ENCODE assay signal across 24 cellular contexts in the genomic region with DNA sequence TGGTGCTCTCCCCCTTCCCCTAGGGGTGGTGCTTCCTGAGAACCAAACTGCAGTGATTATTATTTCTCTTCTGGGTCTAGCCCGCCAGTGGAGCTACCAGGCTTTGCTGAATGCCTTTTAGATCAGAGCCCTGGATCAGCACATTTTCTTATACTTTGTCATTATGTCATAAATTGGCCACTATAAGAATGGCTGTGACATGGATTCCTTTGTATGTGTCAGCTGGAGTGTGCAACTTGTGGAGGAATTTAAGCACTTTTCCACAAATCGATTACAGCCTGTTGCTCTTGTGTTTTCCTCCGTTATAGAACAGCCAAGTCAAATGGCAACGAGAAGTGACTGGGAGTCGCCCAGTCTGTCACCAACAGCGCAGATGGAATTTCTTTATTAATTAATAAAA.
"Had no signal": no experiment of that assay in that cellular context is flagged by ENCODE, and none has a peak within 500 bp of the region (broad histone marks: within the 10 kb centered on the region; RNA-seq: fewer than 3 reads in every experiment).

No MANE protein-coding gene starts in this region.

- H3K27me3 ChIP-seq: esophagus squamous epithelium, foreskin keratinocyte, pancreas, upper lobe of right lung, vagina had no signal

- H3K27ac ChIP-seq: epithelial cell of prostate, esophagus squamous epithelium, foreskin keratinocyte, left ventricle myocardium inferior, pancreas, tibial artery, upper lobe of right lung, vagina had no signal

- H3K4me3 Mint-ChIP-seq: immature natural killer cell; naive B cell; nephron; stimulated activated effector memory CD8-positive, alpha-beta T cell treated with anti-CD3 and anti-CD28 coated beads, Interleukin-12 subunit alpha, Interleukin-12 subunit beta, amount 100 ng/mL, for 72 hours had no signal

- FAIRE-seq: keratinocyte, pancreas had no signal

- H3K9me3 ChIP-seq: esophagus squamous epithelium, pancreas, upper lobe of right lung, vagina had no signal

- H3K27ac Mint-ChIP-seq: immature natural killer cell; naive B cell; nephron; progenitor cell of endocrine pancreas; stimulated activated effector memory CD8-positive, alpha-beta T cell treated with anti-CD3 and anti-CD28 coated beads, Interleukin-12 subunit alpha, Interleukin-12 subunit beta, amount 100 ng/mL, for 72 hours had no signal

- H3K36me3 ChIP-seq: esophagus squamous epithelium, left ventricle myocardium inferior, pancreas, tibial artery, upper lobe of right lung, vagina had no signal

- H3K4me3 ChIP-seq: esophagus squamous epithelium, left ventricle myocardium inferior, lung, pancreas, smooth muscle cell, tibial artery, upper lobe of right lung, vagina had no signal

- ATAC-seq: foreskin keratinocyte; left cardiac atrium; pancreas; right cardiac atrium; stimulated activated effector memory CD8-positive, alpha-beta T cell treated with anti-CD3 and anti-CD28 coated beads, Interleukin-12 subunit alpha, Interleukin-12 subunit beta, amount 100 ng/mL, for 72 hours; stimulated activated naive CD8-positive, alpha-beta T cell treated with anti-CD3 and anti-CD28 coated beads, Interleukin-15, Interleukin-2, amounts not matched to agents 100 U/mL and 50 U/mL, for 24 hours; upper lobe of right lung had no signal

- H3K36me3 Mint-ChIP-seq: immature natural killer cell; naive B cell; stimulated activated effector memory CD8-positive, alpha-beta T cell treated with anti-CD3 and anti-CD28 coated beads, Interleukin-12 subunit alpha, Interleukin-12 subunit beta, amount 100 ng/mL, for 72 hours had no signal

- H3K4me2 ChIP-seq: smooth muscle cell had no signal

- H3K4me1 ChIP-seq: esophagus squamous epithelium, left ventricle myocardium inferior, pancreas, tibial artery, upper lobe of right lung, vagina had no signal

- H3K27me3 Mint-ChIP-seq: progenitor cell of endocrine pancreas had no signal

- H3K4me1 Mint-ChIP-seq: immature natural killer cell; naive B cell; stimulated activated effector memory CD8-positive, alpha-beta T cell treated with anti-CD3 and anti-CD28 coated beads, Interleukin-12 subunit alpha, Interleukin-12 subunit beta, amount 100 ng/mL, for 72 hours had no signal

- H3K9me3 Mint-ChIP-seq: stimulated activated effector memory CD8-positive, alpha-beta T cell treated with anti-CD3 and anti-CD28 coated beads, Interleukin-12 subunit alpha, Interleukin-12 subunit beta, amount 100 ng/mL, for 72 hours had no signal

- DNase-seq: effector memory CD4-positive, alpha-beta T cell; esophagus squamous epithelium; foreskin keratinocyte; immature natural killer cell; left cardiac atrium; left ventricle myocardium inferior; mesendoderm; naive B cell; occipital lobe; pancreas; right cardiac atrium; stimulated activated CD4-positive, alpha-beta T cell treated with anti-CD3 and anti-CD28 coated beads, Interleukin-4, amount 100 ng/mL, for 1 hour; stimulated activated CD8-positive, alpha-beta memory T cell treated with anti-CD3 and anti-CD28 coated beads, Interleukin-4, amount 100 ng/mL, for 48 hours; stimulated activated naive CD8-positive, alpha-beta T cell treated with anti-CD3 and anti-CD28 coated beads, Interleukin-15, Interleukin-2, amounts not matched to agents 100 U/mL and 50 U/mL, for 24 hours; tibial artery; upper lobe of right lung had no signal
